29 cellular contexts compared by ENCODE assay signal in the genomic region with DNA sequence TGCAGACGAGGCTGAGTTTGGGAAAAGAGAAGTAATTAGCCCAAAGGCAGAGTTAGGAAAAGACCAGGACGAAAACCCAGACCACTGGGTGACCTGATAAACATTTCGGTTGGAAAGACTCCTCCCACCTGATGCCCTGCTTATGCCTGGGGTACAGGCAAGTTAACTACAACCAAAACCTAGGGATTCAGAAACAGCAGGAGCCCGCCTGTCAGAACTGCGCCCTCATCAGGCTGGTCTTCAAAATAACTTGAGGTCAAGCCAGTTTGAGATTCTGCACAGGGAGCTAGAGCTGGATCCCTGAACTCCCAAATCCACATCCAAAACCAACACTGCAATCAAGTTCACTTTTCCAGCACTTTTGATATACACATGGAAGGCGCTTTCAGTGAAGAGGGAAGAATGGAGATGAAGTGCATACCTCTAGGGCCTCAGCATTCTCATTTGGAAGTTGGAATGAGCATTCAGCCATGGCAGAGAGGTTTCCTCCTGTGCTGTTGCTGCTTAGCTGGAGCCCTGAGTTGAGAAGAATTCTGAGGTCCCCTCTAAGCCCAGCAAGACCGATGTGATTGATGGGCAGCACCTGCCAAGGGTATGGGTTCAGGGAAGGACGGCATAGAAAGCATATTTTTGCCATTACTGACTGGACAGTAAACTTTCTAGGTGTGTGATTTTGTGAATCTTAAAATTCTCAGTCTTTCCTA. TPM values are rescaled to one million over a fixed set of nuclear protein-coding genes. Genes with fewer than 3 reads are reported as not detected.
DNase-seq lines count a peak whose midpoint lies in the region; ATAC-seq, FAIRE-seq and TF ChIP-seq lines count a peak whose summit lies in the region.
"Had no signal": no experiment of that assay in that cellular context is flagged by ENCODE, and none has a peak within 500 bp of the region (broad histone marks: within the 10 kb centered on the region; RNA-seq: fewer than 3 reads in every experiment).

No MANE protein-coding gene starts in this region.

- H3K4me3 ChIP-seq in DOHH2 (ENCODE audit: low read length) (no peak overlapping the region), astrocyte of the spinal cord (ENCODE audit: low read depth, low read length) (no peak overlapping the region), keratinocyte (ENCODE audit: control insufficient read depth in 2 of 3, extremely low read depth in 1 of 3, insufficient read depth in 2 of 3, low read depth in 1 of 3, low read length in 3 of 3) (no peak overlapping the region)
- H3K4me3 ChIP-seq: BLaER1, cardiac muscle cell, lung, transverse colon had no signal

- in situ Hi-C loops in astrocyte of the spinal cord (cut with HindIII; ENCODE audit: low sequenced_read_pairs) = no loop called here

- no peak overlapping the region for H3K4me2 ChIP-seq in DOHH2 (ENCODE audit: low read length)
- H3K4me2 ChIP-seq in keratinocyte (ENCODE audit: control insufficient read depth, extremely low read depth, insufficient read depth, low read depth, low read length) = no peak overlapping the region
- H3K4me2 ChIP-seq: BLaER1 had no signal

- no peak overlapping the region for H3K9ac ChIP-seq in keratinocyte (ENCODE audit: control insufficient read depth, extremely low read depth, insufficient read depth, low read length)
- H3K9ac ChIP-seq: BLaER1 had no signal

- no peaks in the 10 kb centered on the region for H3K9me1 ChIP-seq in keratinocyte (ENCODE audit: control insufficient read depth, extremely low read depth, insufficient read depth, low read length)

- ATAC-seq in left ventricle myocardium superior = no peak
- ATAC-seq in GM18868 (IDR thresholded peaks at IDR 0.05; ENCODE audit: unreplicated experiment) = no peak
- ATAC-seq: activated T-cell treated with anti-CD3 and anti-CD28 coated beads, Interleukin-2, amount 50 U/mL, for 4 hours; effector memory CD8-positive, alpha-beta T cell; Panc1; stimulated activated naive B cell treated with anti-CD40 and anti-IgM and Interleukin-4, amounts not matched to agents 10 μg/mL and 1 μg/mL and 100 μg/mL, for 72 hours had no signal

- no peak overlapping the region for H3K4me3 Mint-ChIP-seq in HFFc6
- H3K4me3 Mint-ChIP-seq: activated CD4-positive, alpha-beta memory T cell treated with anti-CD3 and anti-CD28 coated beads, Interleukin-2, amount 10 ng/mL, durations not matched to agents 7 days and 5 days; activated naive CD8-positive, alpha-beta T cell; activated T-cell treated with anti-CD3 and anti-CD28 coated beads, Interleukin-2, amount 50 U/mL, for 4 hours; effector memory CD8-positive, alpha-beta T cell; IgD-negative memory B cell; stimulated activated naive B cell treated with anti-CD40 and anti-IgM and Interleukin-4, amounts not matched to agents 10 μg/mL and 1 μg/mL and 100 μg/mL, for 72 hours had no signal

- H3K27ac ChIP-seq in DOHH2 (ENCODE audit: low read depth, low read length) = no peak overlapping the region
- no peak overlapping the region for H3K27ac ChIP-seq in keratinocyte (ENCODE audit: control insufficient read depth, insufficient read depth, low read length)
- H3K27ac ChIP-seq: BLaER1, cardiac muscle cell, transverse colon had no signal

- H2AFZ ChIP-seq in keratinocyte (ENCODE audit: control insufficient read depth, low read length) = no peak overlapping the region

- H3K36me3 ChIP-seq in DOHH2 (ENCODE audit: control insufficient read depth, low read length) (peaks cover 85% of the 10 kb centered on the region), keratinocyte (ENCODE audit: control insufficient read depth in 2 of 2, extremely low read depth in 1 of 2, insufficient read depth in 2 of 2, low read length in 2 of 2) (peaks cover 17 to 23% of the 10 kb centered on the region in 2 experiments)

- no peaks in the 10 kb centered on the region for H3K9me3 ChIP-seq in DOHH2 (ENCODE audit: control insufficient read depth, insufficient read depth, low read length)
- no peaks in the 10 kb centered on the region for H3K9me3 ChIP-seq in keratinocyte (ENCODE audit: control insufficient read depth, low read depth, low read length)
- H3K9me3 ChIP-seq: BLaER1, transverse colon had no signal

- intact Hi-C loops in left ventricle myocardium superior (cut with micrococcal nuclease) = no loop called here

- peaks cover 2% of the 10 kb centered on the region for H3K4me1 Mint-ChIP-seq in HFFc6 (ENCODE audit: low read depth)
- H3K4me1 Mint-ChIP-seq: activated CD4-positive, alpha-beta memory T cell treated with anti-CD3 and anti-CD28 coated beads, Interleukin-2, amount 10 ng/mL, durations not matched to agents 7 days and 5 days; naive B cell; stimulated activated naive B cell treated with anti-CD40 and anti-IgM and Interleukin-4, amounts not matched to agents 10 μg/mL and 1 μg/mL and 100 μg/mL, for 72 hours had no signal

- TF ChIP-seq CTCF in DOHH2 (IDR thresholded peaks at IDR 0.05; ENCODE audit: low read depth, low read length, poor library complexity, severe bottlenecking) (peak; percentile 51), HFFc6 (IDR thresholded peaks at IDR 0.05) (peak; percentile 48), astrocyte of the spinal cord (IDR thresholded peaks at IDR 0.05; ENCODE audit: low read depth, low read length) (peak; percentile 16), keratinocyte (optimal IDR thresholded peaks at IDR 0.05 in 1 of 3, IDR thresholded peaks at IDR 0.05 in 1 of 3, conservative IDR thresholded peaks at IDR 0.05 in 1 of 3; ENCODE audit: extremely low read depth in 1 of 3, insufficient read depth in 2 of 3, low read length in 3 of 3) (peak; percentile 8 to 27 (median 17))

- peaks cover 11% of the 10 kb centered on the region for H3K36me3 Mint-ChIP-seq in HFFc6 (ENCODE audit: low read depth)

- no peaks in the 10 kb centered on the region for H3K27me3 ChIP-seq in DOHH2 (ENCODE audit: control insufficient read depth, low read length)
- no peaks in the 10 kb centered on the region for H3K27me3 ChIP-seq in keratinocyte (ENCODE audit: control insufficient read depth, extremely low read depth, insufficient read depth, low read length)
- H3K27me3 ChIP-seq: BLaER1, cardiac muscle cell, transverse colon had no signal

- H3K9me2 ChIP-seq in DOHH2 (replicated peaks; ENCODE audit: control insufficient read depth, low read length) = no peaks in the 10 kb centered on the region

- no peak for FAIRE-seq in keratinocyte (lab: Jason Lieb, UNC)
- FAIRE-seq: TTC549 had no signal

- H3K9me3 Mint-ChIP-seq in HFFc6 = no peaks in the 10 kb centered on the region
- H3K9me3 Mint-ChIP-seq: activated CD4-positive, alpha-beta memory T cell treated with anti-CD3 and anti-CD28 coated beads, Interleukin-2, amount 10 ng/mL, durations not matched to agents 7 days and 5 days; activated T-cell treated with anti-CD3 and anti-CD28 coated beads, Interleukin-2, amount 50 U/mL, for 4 hours; effector memory CD8-positive, alpha-beta T cell; IgD-negative memory B cell; naive B cell; stimulated activated naive B cell treated with anti-CD40 and anti-IgM and Interleukin-4, amounts not matched to agents 10 μg/mL and 1 μg/mL and 100 μg/mL, for 72 hours had no signal

- H3K79me2 ChIP-seq in DOHH2 (ENCODE audit: control insufficient read depth, low read length) = no peaks in the 10 kb centered on the region
- no peaks in the 10 kb centered on the region for H3K79me2 ChIP-seq in keratinocyte (ENCODE audit: control insufficient read depth, insufficient read depth, low read length)

- DNase-seq in HFFc6 (no peak), astrocyte of the spinal cord (ENCODE audit: low read depth, low spot score) (no peak), keratinocyte (ENCODE audit: low read depth, low spot score) (no peak), AG08395 (ENCODE audit: low spot score) (no peak), left ventricle myocardium superior (no peak), ecto neural progenitor cell (ENCODE audit: low spot score) (no peak)
- DNase-seq: activated CD4-positive, alpha-beta memory T cell treated with anti-CD3 and anti-CD28 coated beads, Interleukin-2, amount 10 ng/mL, durations not matched to agents 7 days and 5 days; activated T-cell treated with anti-CD3 and anti-CD28 coated beads, Interleukin-2, amount 50 U/mL, for 4 hours; effector memory CD8-positive, alpha-beta T cell; foreskin melanocyte; naive B cell; NCI-H1092 treated with DMSO at 0.1 percent for 48 hours; NCI-H2107; NCI-H524 treated with DMSO at 0.1 percent for 48 hours; stimulated activated CD4-positive, alpha-beta T cell treated with anti-CD3 and anti-CD28 coated beads, Interleukin-12 subunit alpha, Interleukin-12 subunit beta, amount 100 ng/mL, for 4 hours; stimulated activated naive B cell treated with anti-CD40 and anti-IgM and Interleukin-4, amounts not matched to agents 10 μg/mL and 1 μg/mL and 100 μg/mL, for 72 hours; transverse colon had no signal

- no peaks in the 10 kb centered on the region for H3F3A ChIP-seq in DOHH2 (ENCODE audit: control insufficient read depth, insufficient read depth)

- H3K4me1 ChIP-seq in DOHH2 (ENCODE audit: control insufficient read depth, low read length) (peaks cover 4% of the 10 kb centered on the region; the same call in 1 of the 2 replicates), keratinocyte (ENCODE audit: control insufficient read depth, extremely low read depth, insufficient read depth, low read length) (no peaks in the 10 kb centered on the region)
- H3K4me1 ChIP-seq: BLaER1, transverse colon had no signal

- H4K20me1 ChIP-seq in DOHH2 (ENCODE audit: control insufficient read depth, insufficient read depth, low read depth, low read length) (no peaks in the 10 kb centered on the region), keratinocyte (ENCODE audit: control insufficient read depth, extremely low read depth, insufficient read depth, low read length) (no peaks in the 10 kb centered on the region)

- H3K27me3 Mint-ChIP-seq in HFFc6 (ENCODE audit: insufficient read depth) = no peaks in the 10 kb centered on the region
- H3K27me3 Mint-ChIP-seq: activated CD4-positive, alpha-beta memory T cell treated with anti-CD3 and anti-CD28 coated beads, Interleukin-2, amount 10 ng/mL, durations not matched to agents 7 days and 5 days; activated naive CD8-positive, alpha-beta T cell; effector memory CD8-positive, alpha-beta T cell; IgD-negative memory B cell; naive B cell; stimulated activated naive B cell treated with anti-CD40 and anti-IgM and Interleukin-4, amounts not matched to agents 10 μg/mL and 1 μg/mL and 100 μg/mL, for 72 hours had no signal

- dilution Hi-C loops in keratinocyte (cut with MboI; ENCODE audit: extremely low pct_ligation_motif_present, low sequenced_read_pairs) = no loop called here

- no peak overlapping the region for H3K27ac Mint-ChIP-seq in HFFc6
- H3K27ac Mint-ChIP-seq: activated CD4-positive, alpha-beta memory T cell treated with anti-CD3 and anti-CD28 coated beads, Interleukin-2, amount 10 ng/mL, durations not matched to agents 7 days and 5 days; activated naive CD8-positive, alpha-beta T cell; IgD-negative memory B cell; naive B cell; stimulated activated naive B cell treated with anti-CD40 and anti-IgM and Interleukin-4, amounts not matched to agents 10 μg/mL and 1 μg/mL and 100 μg/mL, for 72 hours had no signal

RNA-seq across cellular contexts. Expression of gene TSEN2, which starts 11.6 kb away (rescaled TPM):
- total RNA-seq in HFFc6 (2021; fragmentation: NEBNext Ultra II Directional; extraction: Animal tissue kit (Norgen Biotek cat#: 25700)) = 10 to 100 TPM in 4 of 6 experiments, 1 to 10 TPM in 2; 9.3 to 15.5 (median 10.9) TPM
- polyA plus RNA-seq in keratinocyte = 15.9 to 23.8 TPM (median 15.9 TPM) in 3 replicates
- polyA plus RNA-seq in keratinocyte (2011; ENCODE audit: low read depth) = 5.3 TPM
- polyA plus RNA-seq in keratinocyte (2011; cell fraction: cytosol; rRNA removed) = 7.8 and 14.9 TPM in 2 replicates
- polyA plus RNA-seq in keratinocyte (2011; cell fraction: nucleus; rRNA removed) = 30.1 and 32.1 TPM in 2 replicates
- polyA plus RNA-seq in keratinocyte (2012; ENCODE audit: low replicate concordance) = 11.2 and 13.8 TPM in 2 replicates
- 5.2 to 24.3 TPM (median 9.2 TPM) in 3 replicates for polyA minus RNA-seq in keratinocyte
- 7.5 TPM for polyA minus RNA-seq in keratinocyte (2011; cell fraction: cytosol; rRNA and poly(A)+ RNA removed)
- 13.9 and 22.0 TPM in 2 replicates for polyA minus RNA-seq in keratinocyte (2011; cell fraction: nucleus; rRNA and poly(A)+ RNA removed)
- total RNA-seq in left ventricle myocardium superior = 23.1 TPM

RNA-seq across cellular contexts. Expression of gene MKRN2OS, which starts 49.4 kb away (rescaled TPM):
- total RNA-seq in HFFc6 (2021; fragmentation: NEBNext Ultra II Directional; extraction: Animal tissue kit (Norgen Biotek cat#: 25700)) = not detected
- 4.0 to 6.5 TPM (median 4.4 TPM) in 3 replicates for polyA plus RNA-seq in keratinocyte
- polyA plus RNA-seq in keratinocyte (2011; ENCODE audit: low read depth) = 1.6 TPM
- polyA plus RNA-seq in keratinocyte (2011; cell fraction: cytosol; rRNA removed) = 4.1 and 4.3 TPM in 2 replicates
- polyA plus RNA-seq in keratinocyte (2011; cell fraction: nucleus; rRNA removed) = 1.6 and 2.3 TPM in 2 replicates
- 3.8 and 4.3 TPM in 2 replicates for polyA plus RNA-seq in keratinocyte (2012; ENCODE audit: low replicate concordance)
- polyA minus RNA-seq in keratinocyte = 0.49 to 3.9 TPM (median 1.7 TPM) in 3 replicates
- not detected for polyA minus RNA-seq in keratinocyte (2011; cell fraction: cytosol; rRNA and poly(A)+ RNA removed)
- polyA minus RNA-seq in keratinocyte (2011; cell fraction: nucleus; rRNA and poly(A)+ RNA removed) = 0.62 TPM in 1 of 2 replicates, not detected in the other
- total RNA-seq in left ventricle myocardium superior = not detected
- total RNA-seq: activated CD4-positive, alpha-beta memory T cell treated with anti-CD3 and anti-CD28 coated beads, Interleukin-2, amount 10 ng/mL, durations not matched to agents 7 days and 5 days; activated T-cell treated with anti-CD3 and anti-CD28 coated beads, Interleukin-2, amount 50 U/mL, for 4 hours; cardiac muscle cell; Daoy; H4; posterior vena cava had no signal
- polyA plus RNA-seq: IgD-negative memory B cell had no signal
